21 cellular contexts compared by ENCODE assay signal in genomic region chr2:127011796-127012195, GRCh38.
DNase-seq lines count a peak whose midpoint lies in the region; ATAC-seq and TF ChIP-seq lines count a peak whose summit lies in the region.
"Had no signal": no experiment of that assay in that cellular context is flagged by ENCODE, and none has a peak within 500 bp of the region (broad histone marks: within the 10 kb centered on the region; RNA-seq: fewer than 3 reads in every experiment).

No MANE protein-coding gene starts in this region.

- H3K4me1 Mint-ChIP-seq in nephron = peaks cover 32% of the 10 kb centered on the region
- H3K4me1 Mint-ChIP-seq: B cell; CD4-positive, CD25-positive, alpha-beta regulatory T cell had no signal

- H3K27me3 Mint-ChIP-seq in nephron (ENCODE audit: low read depth) = peaks cover 7% of the 10 kb centered on the region

- intact Hi-C loops in uterus (cut with DNase I; ENCODE audit: low total_unique reads) (no loop called here), body of pancreas (cut with DNase I) (no loop called here), transverse colon (cut with DNase I; ENCODE audit: low total_unique reads) (no loop called here)

- in situ Hi-C loops in transverse colon (cut with MboI; ENCODE audit: low pct_ligation_motif_present in 1 of 4, low pct_unique_long_range_greater_than_20kb in 1 of 4, low sequenced_read_pairs in 3 of 4) = no loop called here

- no peak for TF ChIP-seq EP300 in upper lobe of left lung (IDR thresholded peaks at IDR 0.05)
- no peak for TF ChIP-seq EP300 in transverse colon (IDR thresholded peaks at IDR 0.05; ENCODE audit: low read depth)

- H3K36me3 Mint-ChIP-seq in nephron (ENCODE audit: low read depth) = no peaks in the 10 kb centered on the region
- H3K36me3 Mint-ChIP-seq: CD4-positive, CD25-positive, alpha-beta regulatory T cell; CD8-positive, alpha-beta T cell had no signal

- no peak for TF ChIP-seq POLR2A in uterus (IDR thresholded peaks at IDR 0.05)
- no peak for TF ChIP-seq POLR2A in upper lobe of left lung (IDR thresholded peaks at IDR 0.05)
- no peak for TF ChIP-seq POLR2A in body of pancreas (IDR thresholded peaks at IDR 0.05)
- no peak for TF ChIP-seq POLR2A in transverse colon (IDR thresholded peaks at IDR 0.05)

- peak overlapping the region; percentile 23 to 85 (median 81) for H3K27ac Mint-ChIP-seq in nephron
- H3K27ac Mint-ChIP-seq: B cell; CD4-positive, CD25-positive, alpha-beta regulatory T cell; CD8-positive, alpha-beta T cell; GM23338; H9 had no signal

- peaks cover 7% of the 10 kb centered on the region for H3K9me3 Mint-ChIP-seq in nephron
- H3K9me3 Mint-ChIP-seq: CD8-positive, alpha-beta T cell; GM23338; H9 had no signal

- H3K27ac ChIP-seq in WERI-Rb-1 = peak overlapping the region; percentile 73
- peak overlapping the region; percentile 17 to 68 for H3K27ac ChIP-seq in uterus
- no peak overlapping the region for H3K27ac ChIP-seq in upper lobe of left lung
- H3K27ac ChIP-seq in body of pancreas = no peak overlapping the region
- H3K27ac ChIP-seq in transverse colon = no peak overlapping the region
- H3K27ac ChIP-seq: BLaER1, C4-2B had no signal

- 72 to 74% methylated on average over 8 of the region's 8 CpGs for WGBS in upper lobe of left lung, 2 donors
- WGBS in body of pancreas, 2 donors = 69 to 82% methylated on average over 8 of the region's 8 CpGs
- 71 to 88% methylated on average over 1 to 8 of the region's 8 CpGs for WGBS in transverse colon (ENCODE audit: low coverage in 1 of 2), 2 donors

- no peaks in the 10 kb centered on the region for H3K27me3 ChIP-seq in WERI-Rb-1 (ENCODE audit: insufficient read depth, low read depth, severe bottlenecking)
- H3K27me3 ChIP-seq in uterus = no peaks in the 10 kb centered on the region
- H3K27me3 ChIP-seq in upper lobe of left lung = no peaks in the 10 kb centered on the region
- no peaks in the 10 kb centered on the region for H3K27me3 ChIP-seq in body of pancreas
- H3K27me3 ChIP-seq in transverse colon = peaks cover 3% of the 10 kb centered on the region
- H3K27me3 ChIP-seq: BLaER1 had no signal

- TF ChIP-seq CTCF in WERI-Rb-1 (IDR thresholded peaks at IDR 0.05; ENCODE audit: low read depth, low read length) (no peak), nephron (IDR thresholded peaks at IDR 0.05; ENCODE audit: unreplicated experiment in 3 of 3) (no peak), uterus (IDR thresholded peaks at IDR 0.05) (no peak), upper lobe of left lung (IDR thresholded peaks at IDR 0.05) (no peak), body of pancreas (IDR thresholded peaks at IDR 0.05) (no peak), transverse colon (IDR thresholded peaks at IDR 0.05) (no peak)

- H3K4me1 ChIP-seq in uterus = no peaks in the 10 kb centered on the region
- no peaks in the 10 kb centered on the region for H3K4me1 ChIP-seq in upper lobe of left lung
- H3K4me1 ChIP-seq in body of pancreas = no peaks in the 10 kb centered on the region
- no peaks in the 10 kb centered on the region for H3K4me1 ChIP-seq in transverse colon

- ATAC-seq in HG02852 (IDR thresholded peaks at IDR 0.05; ENCODE audit: unreplicated experiment) (no peak), upper lobe of left lung (ENCODE audit: low FRiP score in 2 of 2) (no peak), body of pancreas (no peak)
- ATAC-seq: CD8-positive, alpha-beta T cell; GM23338; HCT116 had no signal

- H3K4me3 ChIP-seq in WERI-Rb-1 (ENCODE audit: low read depth, low read length) = peak overlapping the region; percentile 16
- no peak overlapping the region for H3K4me3 ChIP-seq in uterus
- no peak overlapping the region for H3K4me3 ChIP-seq in upper lobe of left lung
- H3K4me3 ChIP-seq in body of pancreas = no peak overlapping the region
- H3K4me3 ChIP-seq in transverse colon = no peak overlapping the region
- H3K4me3 ChIP-seq: BLaER1, GM23338 had no signal

- DNase-seq in NCI-H82 (lab: John Stamatoyannopoulos, UW) (peak; percentile 91), WERI-Rb-1 (peak; percentile 55), uterus (peak; percentile 24 to 32), upper lobe of left lung (no peak), body of pancreas (no peak), transverse colon (no peak)
- DNase-seq: Caco-2; CD4-positive, CD25-positive, alpha-beta regulatory T cell; DMS153; DMS79; EL; GDM1; H9 had no signal

- H3K36me3 ChIP-seq in WERI-Rb-1 (no peaks in the 10 kb centered on the region), uterus (no peaks in the 10 kb centered on the region), upper lobe of left lung (no peaks in the 10 kb centered on the region), body of pancreas (replicated peaks in 1 of 2; ENCODE audit: insufficient read depth in 1 of 2, low read depth in 2 of 2) (no peaks in the 10 kb centered on the region), transverse colon (no peaks in the 10 kb centered on the region)
- H3K36me3 ChIP-seq: BLaER1 had no signal

- H3K9me3 ChIP-seq in WERI-Rb-1 (ENCODE audit: severe bottlenecking) = no peaks in the 10 kb centered on the region
- no peaks in the 10 kb centered on the region for H3K9me3 ChIP-seq in uterus
- H3K9me3 ChIP-seq in upper lobe of left lung = no peaks in the 10 kb centered on the region
- H3K9me3 ChIP-seq in body of pancreas = no peaks in the 10 kb centered on the region
- no peaks in the 10 kb centered on the region for H3K9me3 ChIP-seq in transverse colon
- H3K9me3 ChIP-seq: BLaER1 had no signal

- H3K4me3 Mint-ChIP-seq in nephron = peak overlapping the region in 2 of 3 experiments; percentile 2 to 8
- H3K4me3 Mint-ChIP-seq: B cell; CD4-positive, CD25-positive, alpha-beta regulatory T cell; CD8-positive, alpha-beta T cell; GM23338; H9 had no signal

Comparison
In these comparisons a context has a peak if more than half of its experiments do, and no peak if none do; other contexts are left out.
1. DNase-seq: peak in NCI-H82 (single experiment), WERI-Rb-1 (single experiment) and uterus (2 of 2); none in upper lobe of left lung (0 of 2), body of pancreas (0 of 4) and transverse colon (single experiment).
2. H3K27ac ChIP-seq: peak in WERI-Rb-1 (single experiment) and uterus (2 of 2); none in upper lobe of left lung (0 of 4), body of pancreas (0 of 4) and transverse colon (0 of 4).